9 cellular contexts compared by ENCODE assay signal in the genomic region with DNA sequence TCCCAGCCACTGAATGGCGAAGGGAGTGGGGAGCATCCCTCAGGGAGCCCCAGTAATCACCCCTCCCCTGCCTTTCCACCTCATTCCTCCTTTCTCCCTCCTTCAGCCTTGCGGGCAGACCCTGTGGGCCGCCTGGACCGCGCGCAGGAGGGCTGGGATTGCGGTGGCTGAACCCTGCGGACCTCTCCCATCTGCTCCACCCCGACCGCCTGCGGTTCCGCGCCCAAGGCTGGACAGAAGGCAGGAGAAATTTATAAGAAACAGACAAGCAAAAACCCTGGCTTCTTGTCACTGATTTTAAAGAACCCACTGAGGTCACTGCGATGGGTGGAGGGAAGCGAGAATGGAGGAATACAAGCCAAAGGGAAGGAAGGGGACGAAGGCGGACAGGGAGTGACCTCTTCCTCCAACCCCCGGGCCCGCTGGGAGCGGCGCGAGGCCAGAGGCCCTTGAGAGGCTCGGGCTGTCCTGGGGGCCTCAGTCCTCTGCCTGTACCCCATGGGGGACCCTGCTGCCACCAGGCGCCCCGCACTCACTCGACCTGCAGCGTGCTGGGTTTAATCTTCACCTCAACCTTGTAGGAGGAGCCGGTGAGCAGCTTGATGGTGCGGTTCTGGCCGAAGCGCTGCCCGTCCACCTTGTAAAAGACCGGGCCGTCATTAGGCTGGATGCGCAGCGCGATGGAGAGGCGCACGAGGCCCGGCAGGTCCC. TPM values are rescaled to one million over a fixed set of nuclear protein-coding genes. Genes with fewer than 3 reads are reported as not detected.
DNase-seq lines count a peak whose midpoint lies in the region; ATAC-seq and TF ChIP-seq lines count a peak whose summit lies in the region.
"Had no signal": no experiment of that assay in that cellular context is flagged by ENCODE, and none has a peak within 500 bp of the region (broad histone marks: within the 10 kb centered on the region; RNA-seq: fewer than 3 reads in every experiment).

No MANE protein-coding gene starts in this region.

- ATAC-seq in naive thymus-derived CD4-positive, alpha-beta T cell: peak; percentile 40
- ATAC-seq in GM21367 (IDR thresholded peaks at IDR 0.05; ENCODE audit: unreplicated experiment) (no peak), GM21360 (IDR thresholded peaks at IDR 0.05; ENCODE audit: unreplicated experiment) (no peak)

- H3K9me3 ChIP-seq in SJCRH30 (replicated peaks): no peaks in the 10 kb centered on the region
- H3K9me3 ChIP-seq in esophagus muscularis mucosa: no peaks in the 10 kb centered on the region
- H3K9me3 ChIP-seq in naive thymus-derived CD4-positive, alpha-beta T cell (ENCODE audit: control insufficient read depth in 2 of 3, low read length in 3 of 3): no peaks in the 10 kb centered on the region

- H3K36me3 Mint-ChIP-seq in naive thymus-derived CD4-positive, alpha-beta T cell: peaks cover 0 to 1% (median 0%) of the 10 kb centered on the region in 5 donors

- peaks cover 45 to 81% (median 65%) of the 10 kb centered on the region in 5 donors for H3K27me3 Mint-ChIP-seq in naive thymus-derived CD4-positive, alpha-beta T cell

- H3K4me1 Mint-ChIP-seq in naive thymus-derived CD4-positive, alpha-beta T cell: peaks cover 0 to 15% (median 10%) of the 10 kb centered on the region in 7 donors

- H3K27ac Mint-ChIP-seq in naive thymus-derived CD4-positive, alpha-beta T cell: no peak overlapping the region

- TF ChIP-seq CTCF in esophagus muscularis mucosa (IDR thresholded peaks at IDR 0.05): no peak

- peaks cover 13% of the 10 kb centered on the region for H3K36me3 ChIP-seq in SJCRH30
- peaks cover 0 to 24% (median 12%) of the 10 kb centered on the region in 4 donors for H3K36me3 ChIP-seq in esophagus muscularis mucosa
- H3K36me3 ChIP-seq in naive thymus-derived CD4-positive, alpha-beta T cell (ENCODE audit: control insufficient read depth in 2 of 3, insufficient read depth in 3 of 3, low read length in 3 of 3): no peaks in the 10 kb centered on the region

- no peak for TF ChIP-seq EP300 in esophagus muscularis mucosa (IDR thresholded peaks at IDR 0.05)

- H3K4me3 ChIP-seq in SJCRH30: peak overlapping the region; percentile 76
- peak overlapping the region; percentile 84 to 93 (median 90) for H3K4me3 ChIP-seq in esophagus muscularis mucosa
- H3K4me3 ChIP-seq in naive thymus-derived CD4-positive, alpha-beta T cell (ENCODE audit: low read length): peak overlapping the region; percentile 42

- POLR2A ChIA-PET in naive thymus-derived CD4-positive, alpha-beta T cell (lab: Charles Lee): no interaction called here

- CTCF ChIA-PET in naive thymus-derived CD4-positive, alpha-beta T cell (lab: Charles Lee): no interaction called here

- peak overlapping the region in 9 of 10 donors; percentile 11 to 82 (median 67) for H3K4me3 Mint-ChIP-seq in naive thymus-derived CD4-positive, alpha-beta T cell

- TF ChIP-seq POLR2A in esophagus muscularis mucosa (IDR thresholded peaks at IDR 0.05; ENCODE audit: low read depth): no peak

- peak; percentile 35 for DNase-seq in EH (ENCODE audit: low read depth)
- DNase-seq in SJCRH30: no peak
- DNase-seq in esophagus muscularis mucosa (ENCODE audit: extremely low spot score): no peak
- DNase-seq in naive thymus-derived CD4-positive, alpha-beta T cell: no peak
- DNase-seq in HuH-7.5 (ENCODE audit: low spot score): no peak
- DNase-seq in retina: no peak

- 12% methylated on average over 32 of the region's 40 CpGs for WGBS in esophagus muscularis mucosa

- H3K27ac ChIP-seq in SJCRH30 (peak overlapping the region; percentile 85), esophagus muscularis mucosa (replicated peaks in 1 of 4) (peak overlapping the region; percentile 87 to 95 (median 92))
- H3K27ac ChIP-seq in naive thymus-derived CD4-positive, alpha-beta T cell (ENCODE audit: low read depth, low read length): no peak overlapping the region
- H3K27ac ChIP-seq: KMS-11 had no signal

- H3K4me1 ChIP-seq in SJCRH30 (peaks cover 5% of the 10 kb centered on the region; the same call in 1 of the 2 replicates), esophagus muscularis mucosa (peaks cover 9 to 36% (median 23%) of the 10 kb centered on the region in 4 donors)
- peaks cover 6 to 8% of the 10 kb centered on the region in 2 donors for H3K4me1 ChIP-seq in naive thymus-derived CD4-positive, alpha-beta T cell (ENCODE audit: control insufficient read depth in 2 of 2, insufficient read depth in 2 of 2, low read length in 2 of 2)

- peaks cover 0 to 9% (median 2%) of the 10 kb centered on the region in 11 donors for H3K9me3 Mint-ChIP-seq in naive thymus-derived CD4-positive, alpha-beta T cell

- intact Hi-C loops in esophagus muscularis mucosa (cut with DNase I): loop anchor here (5.0 kb wide), 1 partner anchor 67 kb away; a partner anchor contains a TSS
- intact Hi-C loops in naive thymus-derived CD4-positive, alpha-beta T cell (cut with micrococcal nuclease): no loop called here

- H3K27me3 ChIP-seq in SJCRH30: no peaks in the 10 kb centered on the region
- no peaks in the 10 kb centered on the region for H3K27me3 ChIP-seq in esophagus muscularis mucosa
- peaks cover 0 to 19% of the 10 kb centered on the region in 2 donors for H3K27me3 ChIP-seq in naive thymus-derived CD4-positive, alpha-beta T cell (ENCODE audit: control insufficient read depth in 2 of 2, insufficient read depth in 2 of 2, low read length in 2 of 2)

RNA-seq across cellular contexts. Expression of a gene that starts 0.9 kb away (rescaled TPM):
- 17.5 and 20.8 TPM in 2 replicates for total RNA-seq in SJCRH30 (2014; rRNA removed; shearing (Covaris generic))
- total RNA-seq in esophagus muscularis mucosa: 10 to 100 TPM; 23.5 to 44.4 (median 29.8) TPM
- total RNA-seq in naive thymus-derived CD4-positive, alpha-beta T cell: under 1 TPM in 3 of 5 experiments, not detected in 2; 0.19 to 0.78 (median 0.38) TPM
- not detected for polyA plus RNA-seq in naive thymus-derived CD4-positive, alpha-beta T cell

RNA-seq across cellular contexts. Expression of a gene that starts 46.2 kb away (rescaled TPM):
- total RNA-seq in SJCRH30 (2014; rRNA removed; shearing (Covaris generic)): 0.10 TPM in 1 of 2 replicates, not detected in the other
- total RNA-seq in esophagus muscularis mucosa: 10 to 100 TPM in 1 of 4 donors, 1 to 10 TPM in 3; 3.1 to 23.4 (median 6.0) TPM
- 100 to 1,000 TPM in 1 of 5 experiments, 10 to 100 TPM in 1, 1 to 10 TPM in 3; 1.2 to 210 (median 3.9) TPM for total RNA-seq in naive thymus-derived CD4-positive, alpha-beta T cell
- polyA plus RNA-seq in naive thymus-derived CD4-positive, alpha-beta T cell: under 1 TPM; 0.37 to 0.79 TPM

Comparison
In these comparisons a context has a peak if more than half of its experiments do, and no peak if none do; other contexts are left out.
1. RNA of a gene that starts 0.9 kb away (total RNA-seq): 23.5 to 44.4 TPM in esophagus muscularis mucosa and 17.5 to 20.8 TPM in SJCRH30; 0.19 to 0.78 TPM in naive thymus-derived CD4-positive, alpha-beta T cell; every median in the first group is over 10 times any median in the second.
2. Peak in every context shown above with its lines, with median percentiles within 50 percentile points of each other: H3K4me3 ChIP-seq.